In the genomic region with DNA sequence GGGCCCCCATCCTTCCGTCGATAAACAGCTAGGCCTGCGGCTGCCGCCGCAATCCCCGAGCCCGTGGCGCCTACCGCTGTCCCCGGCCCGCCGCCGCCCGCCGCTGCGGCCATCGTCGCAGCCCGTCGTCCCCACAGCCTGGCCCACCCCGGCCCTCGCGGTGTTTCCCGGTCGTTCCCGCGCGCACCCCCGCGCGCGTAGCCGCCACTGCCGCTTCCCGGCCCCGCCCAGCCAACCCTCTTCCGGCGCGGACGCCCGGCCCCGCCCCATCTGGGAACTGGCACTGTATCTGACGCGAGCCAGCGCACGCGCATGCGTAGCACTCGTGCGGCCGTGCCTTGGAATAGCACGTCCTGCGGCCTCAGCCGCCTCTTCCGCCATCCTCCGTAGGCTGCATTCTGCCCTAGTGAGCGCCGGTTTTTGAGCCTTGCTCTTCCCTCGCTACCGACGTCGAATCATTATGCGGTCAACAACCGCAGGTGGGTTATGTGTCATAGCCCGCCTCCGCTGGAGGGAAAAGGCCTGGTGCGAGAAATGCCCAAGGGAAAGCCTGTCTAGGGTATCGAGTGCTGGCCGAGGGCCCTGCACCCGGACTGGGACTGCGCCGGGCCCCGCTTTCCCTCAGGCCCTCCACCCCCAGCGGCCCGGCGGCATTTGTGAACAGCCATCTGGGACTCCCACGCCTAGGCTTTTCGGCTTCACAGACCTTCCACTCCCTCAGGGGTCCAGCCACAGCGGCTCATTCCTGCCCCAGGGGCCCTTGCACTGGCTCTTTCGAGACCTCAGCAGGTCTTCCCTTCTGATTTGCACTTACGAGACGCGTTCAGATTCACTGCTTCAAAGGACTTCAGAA, we compare ENCODE assay signal across 1 cellular context.
TF ChIP-seq lines count a peak whose summit lies in the region.

SMARCC1 (minus strand) TSS at position 209 of the 853 bp plus-strand sequence; CDS start at position 113, 96 bp downstream.

TF ChIP-seq in HepG2, 621 proteins besides CTCF, POLR2A, EP300 and RAD21 (continued from another document and continues in another):
- TF ChIP-seq ZNF775 (CRISPR knock-in tag; IDR thresholded peaks at IDR 0.05; ENCODE audit: borderline replicate concordance) (0 out of 2 replicates have a peak, but pooled peaks have one; percentile 70), YEATS4 (CRISPR knock-in tag; IDR thresholded peaks at IDR 0.05; ENCODE audit: borderline replicate concordance) (peak; percentile 86; the same call in 1 of the 2 replicates), LCORL (IDR thresholded peaks at IDR 0.05) (no peak), LCORL (CRISPR knock-in tag; IDR thresholded peaks at IDR 0.05) (0 out of 2 replicates have a peak, but pooled peaks have one; percentile 53), TMF1 (CRISPR knock-in tag; IDR thresholded peaks at IDR 0.05; ENCODE audit: low read depth) (peak; percentile 69; the same call in 1 of the 2 replicates), ZNF710 (CRISPR knock-in tag; IDR thresholded peaks at IDR 0.05; ENCODE audit: borderline replicate concordance) (0 out of 2 replicates have a peak, but pooled peaks have one; percentile 20), SP2 (CRISPR knock-in tag; IDR thresholded peaks at IDR 0.05) (no peak), POLR2AphosphoS5 (IDR thresholded peaks at IDR 0.05; ENCODE audit: low read depth, low read length) (peak; percentile 96), TGIF2 (CRISPR knock-in tag; IDR thresholded peaks at IDR 0.05) (no peak), TFDP1 (CRISPR knock-in tag; IDR thresholded peaks at IDR 0.05; ENCODE audit: borderline replicate concordance) (peak; percentile 86), ZNF674 (CRISPR knock-in tag; IDR thresholded peaks at IDR 0.05; ENCODE audit: low read depth) (peak; percentile 89; the same call in 1 of the 2 replicates), E2F1 (CRISPR knock-in tag; IDR thresholded peaks at IDR 0.05) (peak; percentile 64), ZNF580 (CRISPR knock-in tag; IDR thresholded peaks at IDR 0.05; ENCODE audit: borderline replicate concordance, low read depth) (peak; percentile 90; the same call in 1 of the 2 replicates), ZNF609 (CRISPR knock-in tag; IDR thresholded peaks at IDR 0.05; ENCODE audit: borderline replicate concordance) (0 out of 2 replicates have a peak, but pooled peaks have one; percentile 27), SALL1 (CRISPR knock-in tag; IDR thresholded peaks at IDR 0.05) (peak; percentile 57), CBFB (CRISPR knock-in tag; IDR thresholded peaks at IDR 0.05) (0 out of 2 replicates have a peak, but pooled peaks have one; percentile 23), ZNF839 (CRISPR knock-in tag; IDR thresholded peaks at IDR 0.05; ENCODE audit: borderline replicate concordance) (peak; percentile 83; the same call in 1 of the 2 replicates), ZNF746 (CRISPR knock-in tag; IDR thresholded peaks at IDR 0.05) (peak; percentile 72), TP53 (CRISPR knock-in tag; conservative IDR thresholded peaks at IDR 0.05) (0 out of 2 replicates have a peak, but pooled peaks have one; percentile 61)
- TF ChIP-seq, protein P1, sequence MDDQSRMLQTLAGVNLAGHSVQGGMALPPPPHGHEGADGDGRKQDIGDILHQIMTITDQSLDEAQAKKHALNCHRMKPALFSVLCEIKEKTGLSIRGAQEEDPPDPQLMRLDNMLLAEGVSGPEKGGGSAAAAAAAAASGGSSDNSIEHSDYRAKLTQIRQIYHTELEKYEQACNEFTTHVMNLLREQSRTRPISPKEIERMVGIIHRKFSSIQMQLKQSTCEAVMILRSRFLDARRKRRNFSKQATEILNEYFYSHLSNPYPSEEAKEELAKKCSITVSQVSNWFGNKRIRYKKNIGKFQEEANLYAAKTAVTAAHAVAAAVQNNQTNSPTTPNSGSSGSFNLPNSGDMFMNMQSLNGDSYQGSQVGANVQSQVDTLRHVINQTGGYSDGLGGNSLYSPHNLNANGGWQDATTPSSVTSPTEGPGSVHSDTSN (CRISPR knock-in tag; IDR thresholded peaks at IDR 0.05; ENCODE audit: borderline replicate concordance), result peak; percentile 83; the same call in 1 of the 2 replicates
- TF ChIP-seq, protein P2, sequence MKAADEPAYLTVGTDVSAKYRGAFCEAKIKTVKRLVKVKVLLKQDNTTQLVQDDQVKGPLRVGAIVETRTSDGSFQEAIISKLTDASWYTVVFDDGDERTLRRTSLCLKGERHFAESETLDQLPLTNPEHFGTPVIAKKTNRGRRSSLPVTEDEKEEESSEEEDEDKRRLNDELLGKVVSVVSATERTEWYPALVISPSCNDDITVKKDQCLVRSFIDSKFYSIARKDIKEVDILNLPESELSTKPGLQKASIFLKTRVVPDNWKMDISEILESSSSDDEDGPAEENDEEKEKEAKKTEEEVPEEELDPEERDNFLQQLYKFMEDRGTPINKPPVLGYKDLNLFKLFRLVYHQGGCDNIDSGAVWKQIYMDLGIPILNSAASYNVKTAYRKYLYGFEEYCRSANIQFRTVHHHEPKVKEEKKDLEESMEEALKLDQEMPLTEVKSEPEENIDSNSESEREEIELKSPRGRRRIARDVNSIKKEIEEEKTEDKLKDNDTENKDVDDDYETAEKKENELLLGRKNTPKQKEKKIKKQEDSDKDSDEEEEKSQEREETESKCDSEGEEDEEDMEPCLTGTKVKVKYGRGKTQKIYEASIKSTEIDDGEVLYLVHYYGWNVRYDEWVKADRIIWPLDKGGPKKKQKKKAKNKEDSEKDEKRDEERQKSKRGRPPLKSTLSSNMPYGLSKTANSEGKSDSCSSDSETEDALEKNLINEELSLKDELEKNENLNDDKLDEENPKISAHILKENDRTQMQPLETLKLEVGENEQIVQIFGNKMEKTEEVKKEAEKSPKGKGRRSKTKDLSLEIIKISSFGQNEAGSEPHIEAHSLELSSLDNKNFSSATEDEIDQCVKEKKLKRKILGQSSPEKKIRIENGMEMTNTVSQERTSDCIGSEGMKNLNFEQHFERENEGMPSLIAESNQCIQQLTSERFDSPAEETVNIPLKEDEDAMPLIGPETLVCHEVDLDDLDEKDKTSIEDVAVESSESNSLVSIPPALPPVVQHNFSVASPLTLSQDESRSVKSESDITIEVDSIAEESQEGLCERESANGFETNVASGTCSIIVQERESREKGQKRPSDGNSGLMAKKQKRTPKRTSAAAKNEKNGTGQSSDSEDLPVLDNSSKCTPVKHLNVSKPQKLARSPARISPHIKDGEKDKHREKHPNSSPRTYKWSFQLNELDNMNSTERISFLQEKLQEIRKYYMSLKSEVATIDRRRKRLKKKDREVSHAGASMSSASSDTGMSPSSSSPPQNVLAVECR (CRISPR knock-in tag; IDR thresholded peaks at IDR 0.05; ENCODE audit: borderline replicate concordance), result peak; percentile 84; the same call in 1 of the 2 replicates
- TF ChIP-seq, protein P3, sequence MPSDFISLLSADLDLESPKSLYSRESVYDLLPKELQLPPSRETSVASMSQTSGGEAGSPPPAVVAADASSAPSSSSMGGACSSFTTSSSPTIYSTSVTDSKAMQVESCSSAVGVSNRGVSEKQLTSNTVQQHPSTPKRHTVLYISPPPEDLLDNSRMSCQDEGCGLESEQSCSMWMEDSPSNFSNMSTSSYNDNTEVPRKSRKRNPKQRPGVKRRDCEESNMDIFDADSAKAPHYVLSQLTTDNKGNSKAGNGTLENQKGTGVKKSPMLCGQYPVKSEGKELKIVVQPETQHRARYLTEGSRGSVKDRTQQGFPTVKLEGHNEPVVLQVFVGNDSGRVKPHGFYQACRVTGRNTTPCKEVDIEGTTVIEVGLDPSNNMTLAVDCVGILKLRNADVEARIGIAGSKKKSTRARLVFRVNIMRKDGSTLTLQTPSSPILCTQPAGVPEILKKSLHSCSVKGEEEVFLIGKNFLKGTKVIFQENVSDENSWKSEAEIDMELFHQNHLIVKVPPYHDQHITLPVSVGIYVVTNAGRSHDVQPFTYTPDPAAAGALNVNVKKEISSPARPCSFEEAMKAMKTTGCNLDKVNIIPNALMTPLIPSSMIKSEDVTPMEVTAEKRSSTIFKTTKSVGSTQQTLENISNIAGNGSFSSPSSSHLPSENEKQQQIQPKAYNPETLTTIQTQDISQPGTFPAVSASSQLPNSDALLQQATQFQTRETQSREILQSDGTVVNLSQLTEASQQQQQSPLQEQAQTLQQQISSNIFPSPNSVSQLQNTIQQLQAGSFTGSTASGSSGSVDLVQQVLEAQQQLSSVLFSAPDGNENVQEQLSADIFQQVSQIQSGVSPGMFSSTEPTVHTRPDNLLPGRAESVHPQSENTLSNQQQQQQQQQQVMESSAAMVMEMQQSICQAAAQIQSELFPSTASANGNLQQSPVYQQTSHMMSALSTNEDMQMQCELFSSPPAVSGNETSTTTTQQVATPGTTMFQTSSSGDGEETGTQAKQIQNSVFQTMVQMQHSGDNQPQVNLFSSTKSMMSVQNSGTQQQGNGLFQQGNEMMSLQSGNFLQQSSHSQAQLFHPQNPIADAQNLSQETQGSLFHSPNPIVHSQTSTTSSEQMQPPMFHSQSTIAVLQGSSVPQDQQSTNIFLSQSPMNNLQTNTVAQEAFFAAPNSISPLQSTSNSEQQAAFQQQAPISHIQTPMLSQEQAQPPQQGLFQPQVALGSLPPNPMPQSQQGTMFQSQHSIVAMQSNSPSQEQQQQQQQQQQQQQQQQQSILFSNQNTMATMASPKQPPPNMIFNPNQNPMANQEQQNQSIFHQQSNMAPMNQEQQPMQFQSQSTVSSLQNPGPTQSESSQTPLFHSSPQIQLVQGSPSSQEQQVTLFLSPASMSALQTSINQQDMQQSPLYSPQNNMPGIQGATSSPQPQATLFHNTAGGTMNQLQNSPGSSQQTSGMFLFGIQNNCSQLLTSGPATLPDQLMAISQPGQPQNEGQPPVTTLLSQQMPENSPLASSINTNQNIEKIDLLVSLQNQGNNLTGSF (CRISPR knock-in tag; IDR thresholded peaks at IDR 0.05), result no peak
